16 cellular contexts compared by ENCODE assay signal in genomic region chr12:13093191-13093849, GRCh38. TPM values are rescaled to one million over a fixed set of nuclear protein-coding genes. Genes with fewer than 3 reads are reported as not detected.
DNase-seq lines count a peak whose midpoint lies in the region; ATAC-seq, FAIRE-seq and TF ChIP-seq lines count a peak whose summit lies in the region.
"Had no signal": no experiment of that assay in that cellular context is flagged by ENCODE, and none has a peak within 500 bp of the region (broad histone marks: within the 10 kb centered on the region; RNA-seq: fewer than 3 reads in every experiment).

No MANE protein-coding gene starts in this region.

- TF ChIP-seq CTCF in A673 (conservative IDR thresholded peaks at IDR 0.05; ENCODE audit: low read depth, low read length), result no peak
- TF ChIP-seq CTCF in HEK293 (tag by site-specific recombination; IDR thresholded peaks at IDR 0.05), result no peak
- TF ChIP-seq CTCF in ascending aorta (IDR thresholded peaks at IDR 0.05), result no peak
- no peak for TF ChIP-seq CTCF in keratinocyte (optimal IDR thresholded peaks at IDR 0.05 in 1 of 3, IDR thresholded peaks at IDR 0.05 in 1 of 3, conservative IDR thresholded peaks at IDR 0.05 in 1 of 3; ENCODE audit: extremely low read depth in 1 of 3, insufficient read depth in 2 of 3, low read length in 3 of 3)
- TF ChIP-seq CTCF in transverse colon (IDR thresholded peaks at IDR 0.05), result no peak

- FAIRE-seq in keratinocyte (lab: Jason Lieb, UNC), result peak; percentile 72
- FAIRE-seq: GM12891, K562, TTC549 had no signal

- WGBS in transverse colon (ENCODE audit: low coverage in 1 of 2), 2 donors, result 57 to 80% methylated on average over 3 to 7 of the region's 7 CpGs

- peaks cover 40% of the 10 kb centered on the region for H3K4me1 ChIP-seq in A673 (ENCODE audit: insufficient read depth, low read length, poor library complexity, severe bottlenecking)
- H3K4me1 ChIP-seq in HEK293 (ENCODE audit: control insufficient read depth, insufficient read depth, low read length), result peaks cover 25% of the 10 kb centered on the region
- peaks cover 4 to 19% of the 10 kb centered on the region in 2 donors for H3K4me1 ChIP-seq in ascending aorta
- peaks cover 33% of the 10 kb centered on the region for H3K4me1 ChIP-seq in keratinocyte (ENCODE audit: control insufficient read depth, extremely low read depth, insufficient read depth, low read length)
- peaks cover 0 to 14% (median 7%) of the 10 kb centered on the region in 4 donors for H3K4me1 ChIP-seq in transverse colon

- no peak overlapping the region for H3K9ac ChIP-seq in keratinocyte (ENCODE audit: control insufficient read depth, extremely low read depth, insufficient read depth, low read length)
- H3K9ac ChIP-seq: neural progenitor cell had no signal

- H3K27me3 ChIP-seq in A673 (replicated peaks; ENCODE audit: insufficient read depth, low read depth, low read length, poor library complexity), result no peaks in the 10 kb centered on the region
- no peaks in the 10 kb centered on the region for H3K27me3 ChIP-seq in ascending aorta
- no peaks in the 10 kb centered on the region for H3K27me3 ChIP-seq in keratinocyte (ENCODE audit: control insufficient read depth, extremely low read depth, insufficient read depth, low read length)
- no peaks in the 10 kb centered on the region for H3K27me3 ChIP-seq in transverse colon
- H3K27me3 ChIP-seq: neural progenitor cell had no signal

- CTCF ChIA-PET in A673 (lab: Charles Lee) (no interaction called here), HEK293 (lab: Yijun Ruan, JAX) (interaction anchor here (0.8 to 1.9 kb wide), 4 partner anchors 10 to 120 kb away, joined by 3 to 17 read pairs (median 4); no protein-coding TSS in a partner anchor)

- no peaks in the 10 kb centered on the region for H3K9me1 ChIP-seq in keratinocyte (ENCODE audit: control insufficient read depth, extremely low read depth, insufficient read depth, low read length)

- intact Hi-C loops in A673 (cut with micrococcal nuclease; ENCODE audit: unreplicated experiment) (no loop called here), ascending aorta (cut with DNase I) (no loop called here), transverse colon (cut with DNase I; ENCODE audit: low total_unique reads) (no loop called here)

- H2AFZ ChIP-seq in keratinocyte (ENCODE audit: control insufficient read depth, low read length), result peak overlapping the region; percentile 67
- H2AFZ ChIP-seq: neural progenitor cell had no signal

- no peaks in the 10 kb centered on the region for H3K9me3 Mint-ChIP-seq in stimulated activated naive B cell treated with anti-CD40 and anti-IgM and Interleukin-4, amounts not matched to agents 10 μg/mL and 1 μg/mL and 100 μg/mL, for 72 hours
- H3K9me3 Mint-ChIP-seq: neural progenitor cell had no signal

- H3K4me1 Mint-ChIP-seq in stimulated activated naive B cell treated with anti-CD40 and anti-IgM and Interleukin-4, amounts not matched to agents 10 μg/mL and 1 μg/mL and 100 μg/mL, for 72 hours, result peaks cover 60 to 80% of the 10 kb centered on the region in 2 donors

- no peak for TF ChIP-seq POLR2A in transverse colon (IDR thresholded peaks at IDR 0.05)

- H3K27ac Mint-ChIP-seq in stimulated activated naive B cell treated with anti-CD40 and anti-IgM and Interleukin-4, amounts not matched to agents 10 μg/mL and 1 μg/mL and 100 μg/mL, for 72 hours, result no peak overlapping the region
- H3K27ac Mint-ChIP-seq: neural progenitor cell had no signal

- H3K36me3 ChIP-seq in A673 (ENCODE audit: insufficient read depth, low read length, poor library complexity, severe bottlenecking) (no peaks in the 10 kb centered on the region), HEK293 (ENCODE audit: control insufficient read depth in 2 of 2, insufficient read depth in 1 of 2, low read length in 2 of 2) (no peaks in the 10 kb centered on the region), ascending aorta (no peaks in the 10 kb centered on the region), keratinocyte (ENCODE audit: control insufficient read depth in 2 of 2, extremely low read depth in 1 of 2, insufficient read depth in 2 of 2, low read length in 2 of 2) (no peaks in the 10 kb centered on the region), transverse colon (no peaks in the 10 kb centered on the region)
- H3K36me3 ChIP-seq: neural progenitor cell had no signal

- no peak overlapping the region for H3K27ac ChIP-seq in A673 (ENCODE audit: low read depth, low read length, poor library complexity, severe bottlenecking)
- peak overlapping the region; percentile 47; the same call in 1 of the 2 replicates for H3K27ac ChIP-seq in HEK293 (ENCODE audit: extremely low read depth, low read depth, low read length)
- H3K27ac ChIP-seq in ascending aorta, result peak overlapping the region; percentile 4 to 22
- peak overlapping the region; percentile 75 for H3K27ac ChIP-seq in keratinocyte (ENCODE audit: control insufficient read depth, insufficient read depth, low read length)
- no peak overlapping the region for H3K27ac ChIP-seq in transverse colon
- H3K27ac ChIP-seq: neural progenitor cell had no signal

- H3K4me3 ChIP-seq in A673 (ENCODE audit: low read depth, low read length, poor library complexity, severe bottlenecking), result no peak overlapping the region
- no peak overlapping the region for H3K4me3 ChIP-seq in HEK293 (ENCODE audit: low read depth, low read length)
- H3K4me3 ChIP-seq in ascending aorta, result no peak overlapping the region
- no peak overlapping the region for H3K4me3 ChIP-seq in keratinocyte (ENCODE audit: control insufficient read depth in 2 of 3, extremely low read depth in 1 of 3, insufficient read depth in 2 of 3, low read depth in 1 of 3, low read length in 3 of 3)
- H3K4me3 ChIP-seq in transverse colon, result no peak overlapping the region
- H3K4me3 ChIP-seq: K562, neural progenitor cell had no signal

- H4K20me1 ChIP-seq in keratinocyte (ENCODE audit: control insufficient read depth, extremely low read depth, insufficient read depth, low read length), result no peaks in the 10 kb centered on the region

- POLR2A ChIA-PET in A673 (lab: Charles Lee; ENCODE audit: low non-redundant PET), result no interaction called here
- POLR2A ChIA-PET in HEK293 (lab: Yijun Ruan, JAX), result no interaction called here

- peak; percentile 14 for DNase-seq in A673 (ENCODE audit: low spot score)
- DNase-seq in ascending aorta (ENCODE audit: low spot score in 2 of 2), result no peak
- no peak for DNase-seq in keratinocyte (ENCODE audit: low read depth, low spot score)
- DNase-seq in stimulated activated naive B cell treated with anti-CD40 and anti-IgM and Interleukin-4, amounts not matched to agents 10 μg/mL and 1 μg/mL and 100 μg/mL, for 72 hours, result no peak
- DNase-seq in NCI-H2196 treated with DMSO at 0.1 percent for 48 hours (lab: John Stamatoyannopoulos, UW; ENCODE audit: unreplicated experiment), result no peak
- DNase-seq in transverse colon, result no peak
- DNase-seq: NCI-H1694, NCI-H526 treated with DMSO at 0.1 percent for 48 hours, SIG-M5 had no signal

- H3K27me3 Mint-ChIP-seq in stimulated activated naive B cell treated with anti-CD40 and anti-IgM and Interleukin-4, amounts not matched to agents 10 μg/mL and 1 μg/mL and 100 μg/mL, for 72 hours, result no peaks in the 10 kb centered on the region

- peaks cover 0 to 3% of the 10 kb centered on the region in 2 donors for H3K36me3 Mint-ChIP-seq in stimulated activated naive B cell treated with anti-CD40 and anti-IgM and Interleukin-4, amounts not matched to agents 10 μg/mL and 1 μg/mL and 100 μg/mL, for 72 hours

- BruUV-seq in A673 (replicated peaks; lab: Mats Ljungman, UMichigan), result no TSS peak

- ATAC-seq in stimulated activated naive B cell treated with anti-CD40 and anti-IgM and Interleukin-4, amounts not matched to agents 10 μg/mL and 1 μg/mL and 100 μg/mL, for 72 hours (replicated peaks), result no peak
- ATAC-seq in HG03196 (IDR thresholded peaks at IDR 0.05; ENCODE audit: unreplicated experiment), result no peak
- ATAC-seq: K562 had no signal

- in situ Hi-C loops in transverse colon (cut with MboI; ENCODE audit: low pct_ligation_motif_present in 1 of 4, low pct_unique_long_range_greater_than_20kb in 1 of 4, low sequenced_read_pairs in 3 of 4), result loop anchor here in 1 of 4 donors (10.0 kb wide), 1 partner anchor 89 kb away; the partner anchor contains the start of gene HEBP1

- no peaks in the 10 kb centered on the region for H3K79me2 ChIP-seq in keratinocyte (ENCODE audit: control insufficient read depth, insufficient read depth, low read length)

- H3K9me3 ChIP-seq in A673 (ENCODE audit: low read depth, low read length, poor library complexity, severe bottlenecking) (no peaks in the 10 kb centered on the region), HEK293 (ENCODE audit: control insufficient read depth, insufficient read depth, low read depth, low read length) (no peaks in the 10 kb centered on the region), ascending aorta (no peaks in the 10 kb centered on the region), keratinocyte (ENCODE audit: control insufficient read depth, low read depth, low read length) (no peaks in the 10 kb centered on the region), transverse colon (no peaks in the 10 kb centered on the region)

- H3K4me3 Mint-ChIP-seq in stimulated activated naive B cell treated with anti-CD40 and anti-IgM and Interleukin-4, amounts not matched to agents 10 μg/mL and 1 μg/mL and 100 μg/mL, for 72 hours, result no peak overlapping the region
- H3K4me3 Mint-ChIP-seq: neural progenitor cell had no signal

- dilution Hi-C loops in keratinocyte (cut with MboI; ENCODE audit: extremely low pct_ligation_motif_present, low sequenced_read_pairs), result no loop called here

- no peak for TF ChIP-seq EP300 in transverse colon (IDR thresholded peaks at IDR 0.05; ENCODE audit: low read depth)

- peak overlapping the region; percentile 88 for H3K4me2 ChIP-seq in keratinocyte (ENCODE audit: control insufficient read depth, extremely low read depth, insufficient read depth, low read depth, low read length)
- H3K4me2 ChIP-seq: neural progenitor cell had no signal

RNA-seq across cellular contexts. Expression of gene GSG1, which starts 10.1 kb away (rescaled TPM):
- total RNA-seq in A673 (2021) (0.24 TPM in 1 of 2 replicates, not detected in the other), ascending aorta (not detected), transverse colon (not detected)
- polyA plus RNA-seq in keratinocyte, result 0.05 TPM in 1 of 3 replicates, not detected in the others
- polyA plus RNA-seq in keratinocyte (2011; ENCODE audit: low read depth), result not detected
- not detected in 2 replicates for polyA plus RNA-seq in keratinocyte (2011; cell fraction: cytosol; rRNA removed)
- not detected in 2 replicates for polyA plus RNA-seq in keratinocyte (2011; cell fraction: nucleus; rRNA removed)
- polyA plus RNA-seq in keratinocyte (2012; ENCODE audit: low replicate concordance), result 0.14 and 0.16 TPM in 2 replicates
- 0.46 TPM in 1 of 3 replicates, not detected in the others for polyA minus RNA-seq in keratinocyte
- polyA minus RNA-seq in keratinocyte (2011; cell fraction: cytosol; rRNA and poly(A)+ RNA removed), result not detected
- polyA minus RNA-seq in keratinocyte (2011; cell fraction: nucleus; rRNA and poly(A)+ RNA removed), result not detected in 2 replicates
- total RNA-seq: K562, lower leg skin had no signal
- polyA plus RNA-seq: K562 had no signal

RNA-seq across cellular contexts. Expression of gene FAM234B, which starts 49.1 kb away (rescaled TPM):
- total RNA-seq in A673 (2021) (11.8 and 13.2 TPM in 2 replicates), ascending aorta (6.7 TPM), transverse colon (1 to 10 TPM in 3 of 4 donors, under 1 TPM in 1; 0.60 to 2.6 (median 1.8) TPM)
- polyA plus RNA-seq in keratinocyte, result 3.4 to 5.1 TPM (median 4.5 TPM) in 3 replicates
- 1.5 TPM for polyA plus RNA-seq in keratinocyte (2011; ENCODE audit: low read depth)
- 1.2 and 1.9 TPM in 2 replicates for polyA plus RNA-seq in keratinocyte (2011; cell fraction: cytosol; rRNA removed)
- polyA plus RNA-seq in keratinocyte (2011; cell fraction: nucleus; rRNA removed), result 6.5 and 8.5 TPM in 2 replicates
- 2.6 and 3.7 TPM in 2 replicates for polyA plus RNA-seq in keratinocyte (2012; ENCODE audit: low replicate concordance)
- polyA minus RNA-seq in keratinocyte, result 3.0 to 13.5 TPM (median 13.4 TPM) in 3 replicates
- polyA minus RNA-seq in keratinocyte (2011; cell fraction: cytosol; rRNA and poly(A)+ RNA removed), result 3.5 TPM
- 10.1 and 12.3 TPM in 2 replicates for polyA minus RNA-seq in keratinocyte (2011; cell fraction: nucleus; rRNA and poly(A)+ RNA removed)

Comparison
In these comparisons a context has a peak if more than half of its experiments do, and no peak if none do; other contexts are left out.
1. H3K27ac ChIP-seq: peak in HEK293 (single experiment), ascending aorta (2 of 2) and keratinocyte (single experiment); none in A673 (single experiment) and transverse colon (0 of 4).